1 cellular context compared by ENCODE assay signal in the genomic region with DNA sequence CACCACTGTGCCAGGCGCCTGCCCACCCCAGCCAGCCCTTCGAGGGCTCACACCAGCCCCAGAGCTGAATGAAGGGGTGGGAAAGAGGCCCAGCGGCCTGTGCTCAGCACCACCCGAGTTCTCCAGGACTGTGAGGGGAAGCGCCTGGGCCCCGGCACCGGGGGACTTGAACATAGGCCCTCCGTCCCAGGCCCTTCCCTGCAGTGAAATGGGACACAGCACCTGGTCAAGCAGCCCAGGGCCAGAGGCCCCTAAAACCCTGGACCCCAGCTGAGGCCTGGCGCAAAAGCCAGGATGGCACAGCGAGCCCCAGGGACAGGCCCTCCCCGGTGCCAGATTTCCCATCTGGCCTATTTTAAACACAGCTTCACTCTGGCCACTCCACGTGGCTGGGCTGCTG.
TF ChIP-seq lines count a peak whose summit lies in the region.

No MANE protein-coding gene starts in this region.

TF ChIP-seq in WTC11, 78 proteins besides CTCF, POLR2A, EP300 and RAD21 (continued from another document):
- TF ChIP-seq, protein P1, sequence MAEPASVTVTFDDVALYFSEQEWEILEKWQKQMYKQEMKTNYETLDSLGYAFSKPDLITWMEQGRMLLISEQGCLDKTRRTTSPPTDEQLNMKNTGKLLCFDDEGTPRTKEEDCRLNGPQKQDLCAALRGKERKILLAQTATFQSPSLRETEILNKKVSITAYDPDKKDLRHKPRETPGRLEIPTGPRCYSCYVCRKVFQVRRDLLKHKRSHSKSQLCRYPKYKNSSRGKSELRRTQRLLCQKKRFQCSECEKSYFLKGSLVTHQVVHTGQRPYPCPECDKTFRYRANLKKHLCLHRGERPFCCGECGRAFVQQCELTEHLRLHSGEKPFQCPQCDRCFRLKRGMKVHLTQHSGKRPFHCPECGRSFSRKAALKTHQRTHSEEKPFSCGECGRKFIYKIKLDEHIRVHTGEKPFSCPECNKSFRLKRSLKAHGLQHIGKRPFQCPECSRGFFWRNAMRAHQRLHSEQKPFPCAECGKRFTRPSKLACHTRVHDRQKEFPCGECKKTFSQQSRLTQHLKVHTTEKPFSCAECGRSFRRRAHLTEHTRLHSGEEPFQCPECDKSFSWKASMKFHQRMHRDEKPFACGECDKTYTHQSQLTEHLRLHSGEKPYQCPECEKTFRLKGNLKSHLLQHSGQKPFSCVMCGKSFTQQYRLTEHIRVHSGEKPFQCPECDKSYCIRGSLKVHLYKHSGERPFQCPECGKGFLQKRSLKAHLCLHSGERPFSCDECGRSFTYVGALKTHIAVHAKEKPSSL (CRISPR knock-in tag; conservative IDR thresholded peaks at IDR 0.05), result no peak
- TF ChIP-seq, protein P2, sequence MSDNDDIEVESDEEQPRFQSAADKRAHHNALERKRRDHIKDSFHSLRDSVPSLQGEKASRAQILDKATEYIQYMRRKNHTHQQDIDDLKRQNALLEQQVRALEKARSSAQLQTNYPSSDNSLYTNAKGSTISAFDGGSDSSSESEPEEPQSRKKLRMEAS (CRISPR knock-in tag; IDR thresholded peaks at IDR 0.05), result no peak
- TF ChIP-seq ZBTB21 (CRISPR knock-in tag; IDR thresholded peaks at IDR 0.05; ENCODE audit: borderline replicate concordance), result no peak
